Comparison of ENCODE assay signal across 27 cellular contexts in genomic region chr2:239064891-239065290, GRCh38.
"Had no signal": no experiment of that assay in that cellular context is flagged by ENCODE, and none has a peak within 500 bp of the region (broad histone marks: within the 10 kb centered on the region; RNA-seq: fewer than 3 reads in every experiment).

No MANE protein-coding gene starts in this region.

- H3K4me1 Mint-ChIP-seq: nephron, neural progenitor cell had no signal

- H3K27ac Mint-ChIP-seq: immature natural killer cell; nephron; neural progenitor cell; progenitor cell of endocrine pancreas; stimulated activated naive B cell treated with anti-CD40 and anti-IgM and Interleukin-4, amounts not matched to agents 10 μg/mL and 1 μg/mL and 100 μg/mL, for 72 hours had no signal

- H3K4me3 ChIP-seq: left lung, lung, neural progenitor cell, ovary, right atrium auricular region, skin epidermis, stomach, testis, thyroid gland, transverse colon, upper lobe of left lung, vagina had no signal

- H3K9me3 ChIP-seq: left lung, ovary, right atrium auricular region, stomach, testis, thyroid gland, transverse colon, upper lobe of left lung, vagina had no signal

- H3K9ac ChIP-seq: neural progenitor cell had no signal

- H3K4me1 ChIP-seq: left lung, neural progenitor cell, right atrium auricular region, testis, thyroid gland, transverse colon, upper lobe of left lung, vagina had no signal

- H3K27me3 ChIP-seq: left lung, neural progenitor cell, ovary, right atrium auricular region, stomach, testis, thyroid gland, transverse colon, upper lobe of left lung, vagina had no signal

- H3K4me2 ChIP-seq: neural progenitor cell had no signal

- H3K27ac ChIP-seq: left lung, neural progenitor cell, ovary, right atrium auricular region, skin epidermis, stomach, testis, thyroid gland, transverse colon, upper lobe of left lung, vagina had no signal

- FAIRE-seq: islet of Langerhans, kidney had no signal

- H3K9me3 Mint-ChIP-seq: immature natural killer cell; naive thymus-derived CD8-positive, alpha-beta T cell; nephron; neural progenitor cell had no signal

- ATAC-seq: left colon; left lung; naive thymus-derived CD8-positive, alpha-beta T cell; sciatic nerve; stimulated activated naive B cell treated with anti-CD40 and anti-IgM and Interleukin-4, amounts not matched to agents 10 μg/mL and 1 μg/mL and 100 μg/mL, for 72 hours; stimulated activated naive CD8-positive, alpha-beta T cell treated with anti-CD3 and anti-CD28 coated beads, Interleukin-15, Interleukin-2, amounts not matched to agents 100 U/mL and 50 U/mL, for 24 hours had no signal

- H3K36me3 ChIP-seq: neural progenitor cell, ovary had no signal

- H3K4me3 Mint-ChIP-seq: immature natural killer cell; naive thymus-derived CD8-positive, alpha-beta T cell; nephron; neural progenitor cell; stimulated activated naive B cell treated with anti-CD40 and anti-IgM and Interleukin-4, amounts not matched to agents 10 μg/mL and 1 μg/mL and 100 μg/mL, for 72 hours had no signal

- H3K27me3 Mint-ChIP-seq: naive thymus-derived CD8-positive, alpha-beta T cell; progenitor cell of endocrine pancreas; stimulated activated naive B cell treated with anti-CD40 and anti-IgM and Interleukin-4, amounts not matched to agents 10 μg/mL and 1 μg/mL and 100 μg/mL, for 72 hours had no signal

- H2AFZ ChIP-seq: neural progenitor cell had no signal

- DNase-seq: hypothalamus; immature natural killer cell; left colon; naive thymus-derived CD8-positive, alpha-beta T cell; ovary; stimulated activated CD4-positive, alpha-beta T cell treated with anti-CD3 and anti-CD28 coated beads, Interleukin-12 subunit alpha, Interleukin-12 subunit beta, amount 100 ng/mL, for 4 hours; stimulated activated CD4-positive, alpha-beta T cell treated with anti-CD3 and anti-CD28 coated beads, Interleukin-15, amount 100 ng/mL, for 24 hours; stimulated activated CD4-positive, alpha-beta T cell treated with anti-CD3 and anti-CD28 coated beads, Interleukin-2, amount 100 ng/mL, for 24 hours; stimulated activated CD4-positive, alpha-beta T cell treated with anti-CD3 and anti-CD28 coated beads, Interleukin-4, amount 100 ng/mL, for 1 hour; stimulated activated naive B cell treated with anti-CD40 and anti-IgM and Interleukin-4, amounts not matched to agents 10 μg/mL and 1 μg/mL and 100 μg/mL, for 72 hours; stimulated activated naive CD8-positive, alpha-beta T cell treated with anti-CD3 and anti-CD28 coated beads, Interleukin-15, Interleukin-2, amounts not matched to agents 100 U/mL and 50 U/mL, for 24 hours; stomach; testis; thyroid gland; transverse colon had no signal
